ENCODE assay signal across 17 cellular contexts in genomic region chr15:94069834-94070233, GRCh38.
DNase-seq lines count a peak whose midpoint lies in the region; ATAC-seq, FAIRE-seq and TF ChIP-seq lines count a peak whose summit lies in the region.
"Had no signal": no experiment of that assay in that cellular context is flagged by ENCODE, and none has a peak within 500 bp of the region (broad histone marks: within the 10 kb centered on the region; RNA-seq: fewer than 3 reads in every experiment).

No MANE protein-coding gene starts in this region.

- no peaks in the 10 kb centered on the region for H3K36me3 Mint-ChIP-seq in astrocyte (ENCODE audit: low read depth, unreplicated experiment)

- no peak for FAIRE-seq in astrocyte (lab: Jason Lieb, UNC)
- FAIRE-seq: A204.1 had no signal

- no peaks in the 10 kb centered on the region for H3K79me2 ChIP-seq in astrocyte (ENCODE audit: insufficient read depth, low read length)

- H2AK5ac ChIP-seq in neuronal stem cell (ENCODE audit: low read depth, low read length): no peak overlapping the region

- H2BK15ac ChIP-seq in neuronal stem cell (ENCODE audit: low read length): no peak overlapping the region

- H3K4me3 ChIP-seq in astrocyte (ENCODE audit: insufficient read depth, low read depth, low read length) (no peak overlapping the region), neuronal stem cell (ENCODE audit: low read length in 2 of 2) (no peak overlapping the region)
- H3K4me3 ChIP-seq: PC-9 had no signal

- H3K27me3 ChIP-seq in astrocyte (ENCODE audit: insufficient read depth, low read length) (no peaks in the 10 kb centered on the region), neuronal stem cell (ENCODE audit: control insufficient read depth in 3 of 3, insufficient read depth in 3 of 3, low read depth in 1 of 3, low read length in 3 of 3) (no peaks in the 10 kb centered on the region)

- no peak for TF ChIP-seq CTCF in astrocyte (IDR thresholded peaks at IDR 0.05; ENCODE audit: insufficient read depth, low read depth, low read length)

- H2BK120ac ChIP-seq in neuronal stem cell (ENCODE audit: low read depth, low read length): no peak overlapping the region

- H3K4ac ChIP-seq in neuronal stem cell (ENCODE audit: low read length): no peak overlapping the region

- no peak overlapping the region for H4K8ac ChIP-seq in neuronal stem cell (ENCODE audit: low read depth, low read length)

- no CpG with 5 or more reads among the region's 9 CpGs for WGBS in neuronal stem cell (ENCODE audit: extremely low coverage in 2 of 2, insufficient read length in 2 of 2, insufficient replicate concordance in 1 of 2), 2 donors

- H3K4me2 ChIP-seq in astrocyte (ENCODE audit: low read length) (peak overlapping the region; percentile 65), neuronal stem cell (ENCODE audit: insufficient read depth, low read length, poor library complexity, severe bottlenecking) (no peak overlapping the region)
- H3K4me2 ChIP-seq: PC-9 had no signal

- H2BK12ac ChIP-seq in neuronal stem cell (ENCODE audit: low read length): no peak overlapping the region

- no peak for ATAC-seq in GM18505 (IDR thresholded peaks at IDR 0.05; ENCODE audit: unreplicated experiment)

- H3K4me1 ChIP-seq in astrocyte (ENCODE audit: insufficient read depth, low read length) (peaks cover 11% of the 10 kb centered on the region), neuronal stem cell (ENCODE audit: control insufficient read depth in 2 of 2, insufficient read depth in 1 of 2, low read depth in 1 of 2, low read length in 2 of 2) (peaks cover 0 to 2% of the 10 kb centered on the region in 2 donors)

- no peak overlapping the region for H3K4me3 Mint-ChIP-seq in astrocyte (ENCODE audit: unreplicated experiment)
- H3K4me3 Mint-ChIP-seq: CD4-positive, alpha-beta T cell had no signal

- no peaks in the 10 kb centered on the region for H4K20me1 ChIP-seq in astrocyte (ENCODE audit: insufficient read depth, low read length)

- no peaks in the 10 kb centered on the region for H3K9me3 ChIP-seq in astrocyte (ENCODE audit: insufficient read depth, low read depth, low read length)
- H3K9me3 ChIP-seq in neuronal stem cell (replicated peaks in 1 of 2; ENCODE audit: control insufficient read depth in 2 of 2, insufficient read depth in 1 of 2, low read depth in 1 of 2, low read length in 2 of 2): peaks cover 0 to 9% of the 10 kb centered on the region in 2 donors

- H3K23ac ChIP-seq in neuronal stem cell (ENCODE audit: low read depth, low read length, poor library complexity): no peak overlapping the region

- peaks cover 11% of the 10 kb centered on the region for H3K9me3 Mint-ChIP-seq in astrocyte (ENCODE audit: unreplicated experiment)

- H2BK5ac ChIP-seq in neuronal stem cell (ENCODE audit: low read length): no peak overlapping the region

- TF ChIP-seq POLR2A in GM18505 (IDR thresholded peaks at IDR 0.05; ENCODE audit: borderline replicate concordance, extremely low read depth, insufficient read depth, insufficient read length): no peak

- no peak overlapping the region for H3K18ac ChIP-seq in neuronal stem cell (ENCODE audit: low read length)

- no peaks in the 10 kb centered on the region for H3K36me3 ChIP-seq in astrocyte (ENCODE audit: insufficient read depth, low read length)
- H3K36me3 ChIP-seq in neuronal stem cell (replicated peaks in 1 of 2; ENCODE audit: control insufficient read depth in 2 of 2, insufficient read depth in 2 of 2, low read length in 2 of 2): no peaks in the 10 kb centered on the region

- no peak overlapping the region for H3K9ac ChIP-seq in astrocyte (ENCODE audit: low read length)
- H3K9ac ChIP-seq in neuronal stem cell (ENCODE audit: low read depth, low read length, poor library complexity): no peak overlapping the region
- H3K9ac ChIP-seq: GM23248 had no signal

- H3K27ac ChIP-seq in astrocyte (ENCODE audit: low read depth, low read length): no peak overlapping the region
- H3K27ac ChIP-seq in neuronal stem cell (replicated peaks; ENCODE audit: low read length): no peak overlapping the region
- H3K27ac ChIP-seq: GM23248, PC-9 had no signal

- no peak overlapping the region for H3K27ac Mint-ChIP-seq in astrocyte (ENCODE audit: unreplicated experiment)
- H3K27ac Mint-ChIP-seq: CD4-positive, alpha-beta T cell had no signal

- no peak overlapping the region for H4K91ac ChIP-seq in neuronal stem cell (ENCODE audit: low read depth, low read length, poor library complexity)

- DNase-seq in NCI-H510A treated with DMSO at 0.1 percent for 48 hours (lab: John Stamatoyannopoulos, UW): peak; percentile 15
- no peak for DNase-seq in NCI-H510A (lab: John Stamatoyannopoulos, UW)
- DNase-seq in astrocyte (ENCODE audit: low read depth): no peak
- DNase-seq in neuronal stem cell (ENCODE audit: low spot score): no peak
- no peak for DNase-seq in stimulated activated naive CD4-positive, alpha-beta T cell treated with Interleukin-2 at 50 U/mL for 16 hours (lab: John Stamatoyannopoulos, UW)
- no peak for DNase-seq in NCI-H1694 treated with DMSO at 0.1 percent for 48 hours (lab: John Stamatoyannopoulos, UW)
- no peak for DNase-seq in NCI-H146 treated with DMSO at 0.1 percent for 48 hours (lab: John Stamatoyannopoulos, UW; ENCODE audit: unreplicated experiment)
- DNase-seq: CD4-positive, alpha-beta T cell; GDM1; KBM-7; NCI-H1092; NCI-H187; NCI-H526; PC-9 had no signal

- no peaks in the 10 kb centered on the region for H3K79me1 ChIP-seq in neuronal stem cell (ENCODE audit: low read depth, low read length)

- no peaks in the 10 kb centered on the region for H3K27me3 Mint-ChIP-seq in astrocyte (ENCODE audit: low read depth, unreplicated experiment)

- no peak overlapping the region for H2AFZ ChIP-seq in astrocyte (ENCODE audit: low read depth, low read length)
- H2AFZ ChIP-seq in neuronal stem cell (ENCODE audit: low read length): peak overlapping the region; percentile 64
- H2AFZ ChIP-seq: PC-9 had no signal

- H3K14ac ChIP-seq in neuronal stem cell (ENCODE audit: low read length): no peak overlapping the region

- peaks cover 7% of the 10 kb centered on the region for H3K4me1 Mint-ChIP-seq in astrocyte (ENCODE audit: low read depth, unreplicated experiment)
